Comparison of ENCODE assay signal across 8 cellular contexts in the genomic region with DNA sequence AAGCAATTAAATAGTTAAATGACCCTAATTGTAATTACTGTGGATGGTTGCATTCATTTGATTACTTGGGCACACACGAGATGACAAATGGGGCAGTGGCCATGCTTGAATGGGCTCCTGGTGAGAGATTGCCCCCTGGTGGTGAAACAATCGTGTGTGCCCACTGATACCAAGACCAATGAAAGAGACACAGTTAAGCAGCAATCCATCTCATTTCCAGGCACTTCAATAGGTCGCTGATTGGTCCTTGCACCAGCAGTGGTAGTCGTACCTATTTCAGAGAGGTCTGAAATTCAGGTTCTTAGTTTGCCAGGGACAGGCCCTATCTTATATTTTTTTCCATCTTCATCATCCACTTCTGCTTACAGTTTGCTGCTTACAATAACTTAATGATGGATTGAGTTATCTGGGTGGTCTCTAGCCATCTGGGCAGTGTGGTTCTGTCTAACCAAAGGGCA. TPM values are rescaled to one million over a fixed set of nuclear protein-coding genes. Genes with fewer than 3 reads are reported as not detected.
DNase-seq lines count a peak whose midpoint lies in the region; ATAC-seq and TF ChIP-seq lines count a peak whose summit lies in the region.

No MANE protein-coding gene starts in this region.

- peak; percentile 57 for ATAC-seq in GM19463 (IDR thresholded peaks at IDR 0.05; ENCODE audit: unreplicated experiment)
- ATAC-seq in activated naive CD8-positive, alpha-beta T cell treated with anti-CD3 and anti-CD28 coated beads, Interleukin-2, amount 10 ng/mL, durations not matched to agents 7 days and 5 days (ENCODE audit: low read depth): peak; percentile 89
- peak; percentile 34 to 80 (median 76) for ATAC-seq in heart left ventricle
- no peak for ATAC-seq in GM21367 (IDR thresholded peaks at IDR 0.05; ENCODE audit: unreplicated experiment)

- POLR2A ChIA-PET in activated naive CD8-positive, alpha-beta T cell treated with anti-CD3 and anti-CD28 coated beads, Interleukin-2, amount 10 ng/mL, durations not matched to agents 7 days and 5 days (lab: Charles Lee): no interaction called here

- peak; percentile 82 to 95 (median 92) for TF ChIP-seq CTCF in heart left ventricle (IDR thresholded peaks at IDR 0.05)

- no peak overlapping the region for H3K4me3 ChIP-seq in heart left ventricle

- H3K27me3 ChIP-seq in heart left ventricle: no peaks in the 10 kb centered on the region

- DNase-seq in C1 segment of cervical spinal cord (lab: John Stamatoyannopoulos, UW) (peak in 12 of 14 donors; percentile 17 to 69 (median 56)), NCI-H1092 (lab: John Stamatoyannopoulos, UW) (peak; percentile 34), SW480 (ENCODE audit: low spot score) (peak; percentile 65), heart left ventricle (peak; percentile 70 to 77 (median 75)), renal cortical epithelial cell (ENCODE audit: low read depth) (peak; percentile 74)
- DNase-seq in activated naive CD8-positive, alpha-beta T cell treated with anti-CD3 and anti-CD28 coated beads, Interleukin-2, amount 10 ng/mL, durations not matched to agents 7 days and 5 days: peak; percentile 54

- no peaks in the 10 kb centered on the region for H3K27me3 Mint-ChIP-seq in activated naive CD8-positive, alpha-beta T cell treated with anti-CD3 and anti-CD28 coated beads, Interleukin-2, amount 10 ng/mL, durations not matched to agents 7 days and 5 days

- H3K27ac Mint-ChIP-seq in activated naive CD8-positive, alpha-beta T cell treated with anti-CD3 and anti-CD28 coated beads, Interleukin-2, amount 10 ng/mL, durations not matched to agents 7 days and 5 days: no peak overlapping the region

- no peak overlapping the region for H3K27ac ChIP-seq in heart left ventricle

- no peaks in the 10 kb centered on the region for H3K9me3 Mint-ChIP-seq in activated naive CD8-positive, alpha-beta T cell treated with anti-CD3 and anti-CD28 coated beads, Interleukin-2, amount 10 ng/mL, durations not matched to agents 7 days and 5 days

- peaks cover 0 to 16% (median 0%) of the 10 kb centered on the region in 12 donors for H3K4me1 ChIP-seq in heart left ventricle

- H3K36me3 Mint-ChIP-seq in activated naive CD8-positive, alpha-beta T cell treated with anti-CD3 and anti-CD28 coated beads, Interleukin-2, amount 10 ng/mL, durations not matched to agents 7 days and 5 days: peaks cover 2% of the 10 kb centered on the region

- whole genome bisulfite sequencing in heart left ventricle, 4 donors: 4 to 12% (median 9%) methylated on average over 4 of the region's 4 CpGs

- H3K4me3 Mint-ChIP-seq in activated naive CD8-positive, alpha-beta T cell treated with anti-CD3 and anti-CD28 coated beads, Interleukin-2, amount 10 ng/mL, durations not matched to agents 7 days and 5 days: no peak overlapping the region

- peaks cover 0 to 79% (median 71%) of the 10 kb centered on the region in 9 donors for H3K36me3 ChIP-seq in heart left ventricle

- peaks cover 2% of the 10 kb centered on the region for H3K4me1 Mint-ChIP-seq in activated naive CD8-positive, alpha-beta T cell treated with anti-CD3 and anti-CD28 coated beads, Interleukin-2, amount 10 ng/mL, durations not matched to agents 7 days and 5 days

- intact Hi-C loops in heart left ventricle (cut with DNase I): loop anchor here (1.0 to 10.0 kb wide), 10 partner anchors 65 to 423 kb away; a partner anchor contains a TSS

- no peak for TF ChIP-seq POLR2A in heart left ventricle (IDR thresholded peaks at IDR 0.05)

- H3K9me3 ChIP-seq in heart left ventricle: no peaks in the 10 kb centered on the region

RNA-seq across cellular contexts. Expression of a gene that starts 8.3 kb away (rescaled TPM):
- 10 to 100 TPM; 23.5 to 27.7 TPM for total RNA-seq in activated naive CD8-positive, alpha-beta T cell treated with anti-CD3 and anti-CD28 coated beads, Interleukin-2, amount 10 ng/mL, durations not matched to agents 7 days and 5 days
- 100 to 1,000 TPM; 112 to 189 (median 144) TPM for total RNA-seq in heart left ventricle
- 100 to 1,000 TPM; 103 to 177 TPM for polyA plus RNA-seq in heart left ventricle
- total RNA-seq in renal cortical epithelial cell: 59.2 and 77.8 TPM in 2 replicates
